Comparison of ENCODE assay signal across 26 cellular contexts in the genomic region with DNA sequence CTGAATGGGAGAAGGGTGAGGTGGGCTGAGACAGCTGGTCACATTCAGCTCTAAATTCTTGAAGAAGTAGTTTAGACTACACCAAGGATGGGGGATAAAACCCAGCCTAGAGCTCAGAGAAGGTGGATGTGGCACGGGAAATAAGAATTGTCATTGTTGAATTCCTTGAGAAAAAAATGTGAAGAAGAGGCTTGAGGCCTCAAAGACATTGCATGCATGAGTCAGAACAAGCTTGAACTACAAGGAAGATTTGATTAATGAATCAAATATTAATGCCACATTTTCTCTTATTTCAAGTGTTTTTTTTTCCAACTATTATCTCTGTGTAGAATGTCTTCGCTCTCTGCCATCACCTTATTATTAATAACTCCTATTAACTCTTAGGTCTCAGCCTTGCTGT. TPM values are rescaled to one million over a fixed set of nuclear protein-coding genes. Genes with fewer than 3 reads are reported as not detected.
DNase-seq lines count a peak whose midpoint lies in the region; ATAC-seq and TF ChIP-seq lines count a peak whose summit lies in the region.
"Had no signal": no experiment of that assay in that cellular context is flagged by ENCODE, and none has a peak within 500 bp of the region (broad histone marks: within the 10 kb centered on the region; RNA-seq: fewer than 3 reads in every experiment).

No MANE protein-coding gene starts in this region.

- ATAC-seq in GM18498 (IDR thresholded peaks at IDR 0.05; ENCODE audit: unreplicated experiment) (no peak), HG02759 (IDR thresholded peaks at IDR 0.05; ENCODE audit: unreplicated experiment) (no peak), HG03469 (IDR thresholded peaks at IDR 0.05; ENCODE audit: unreplicated experiment) (no peak)
- ATAC-seq: activated CD4-positive, alpha-beta T cell treated with anti-CD3 and anti-CD28 coated beads for 36 hours; activated CD8-positive, alpha-beta T cell treated with anti-CD3 and anti-CD28 coated beads, Interleukin-2, amount 10 ng/mL, durations not matched to agents 7 days and 5 days; gastrocnemius medialis; natural killer cell; stimulated activated naive B cell treated with anti-CD40 and anti-IgM and Interleukin-4, amounts not matched to agents 10 μg/mL and 1 μg/mL and 100 μg/mL, for 72 hours had no signal

- intact Hi-C loops in spleen (cut with DNase I; ENCODE audit: low total_unique reads): no loop called here

- POLR2A ChIA-PET in SK-N-SH (lab: Yijun Ruan, JAX): no interaction called here

- WGBS in SK-N-SH (ENCODE audit: low lambda C conversion rate): 37% methylated on average over 2 of the region's 2 CpGs
- 91 to 100% (median 93%) methylated on average over 2 of the region's 2 CpGs for WGBS in spleen, 5 donors

- DNase-seq in ELR (ENCODE audit: low read depth) (peak; percentile 53), SK-N-SH (no peak), epithelial cell of prostate (ENCODE audit: low read depth, low spot score) (no peak), renal cortical epithelial cell (ENCODE audit: low read depth) (peak; percentile 39), spleen (no peak)
- DNase-seq: activated CD4-positive, alpha-beta T cell treated with anti-CD3 and anti-CD28 coated beads for 36 hours; activated CD8-positive, alpha-beta T cell treated with anti-CD3 and anti-CD28 coated beads, Interleukin-2, amount 10 ng/mL, durations not matched to agents 7 days and 5 days; activated naive CD4-positive, alpha-beta T cell treated with anti-CD3 and anti-CD28 coated beads, Interleukin-2, amount 50 U/mL, for 16 hours; amniotic stem cell; caudate nucleus; CD4-positive, CD25-positive, alpha-beta regulatory T cell; gastrocnemius medialis; natural killer cell; NCI-H1417; NCI-H2029 treated with DMSO at 0.1 percent for 48 hours; NCI-H526; SHP77 treated with DMSO at 0.1 percent for 48 hours; stimulated activated naive B cell treated with anti-CD40 and anti-IgM and Interleukin-4, amounts not matched to agents 10 μg/mL and 1 μg/mL and 100 μg/mL, for 72 hours; T1000 had no signal

- no peak for TF ChIP-seq RAD21 in SK-N-SH (IDR thresholded peaks at IDR 0.05; ENCODE audit: low read length)

- H3K9me2 ChIP-seq in SK-N-SH: no peaks in the 10 kb centered on the region

- peaks cover 10% of the 10 kb centered on the region; the same call in 1 of the 2 replicates for H3K79me2 ChIP-seq in SK-N-SH (ENCODE audit: insufficient read depth)

- H3K4me1 ChIP-seq in SK-N-SH (ENCODE audit: control insufficient read depth in 1 of 2, insufficient read depth in 2 of 2, low read depth in 1 of 2, low read length in 1 of 2) (peaks cover 4 to 22% of the 10 kb centered on the region in 2 experiments), spleen (peaks cover 0 to 43% (median 8%) of the 10 kb centered on the region in 6 donors)

- H3K9me3 ChIP-seq in SK-N-SH (no peaks in the 10 kb centered on the region), spleen (no peaks in the 10 kb centered on the region)
- H3K9me3 ChIP-seq: esophagus muscularis mucosa, gastrocnemius medialis had no signal

- peaks cover 48% of the 10 kb centered on the region for H3F3A ChIP-seq in SK-N-SH (replicated peaks; ENCODE audit: insufficient read depth)

- peak overlapping the region; percentile 13 to 89; a peak in 3 of 4 replicates for H3K27ac ChIP-seq in SK-N-SH (ENCODE audit: low read depth in 2 of 2, low read length in 1 of 2)
- peak overlapping the region; percentile 1 for H3K27ac ChIP-seq in epithelial cell of prostate
- H3K27ac ChIP-seq in spleen: peak overlapping the region in 1 of 8 donors; percentile 88
- H3K27ac ChIP-seq: esophagus muscularis mucosa, gastrocnemius medialis, HL-60, VCaP had no signal

- H3K4me3 ChIP-seq in SK-N-SH (ENCODE audit: low read depth in 2 of 2, low read length in 1 of 2): no peak overlapping the region
- no peak overlapping the region for H3K4me3 ChIP-seq in spleen
- H3K4me3 ChIP-seq: esophagus muscularis mucosa, gastrocnemius medialis, lung had no signal

- TF ChIP-seq POLR2A in spleen (IDR thresholded peaks at IDR 0.05): no peak

- H3K9ac ChIP-seq in SK-N-SH: no peak overlapping the region; the same call in 1 of the 2 replicates

- no peak for TF ChIP-seq CTCF in SK-N-SH (IDR thresholded peaks at IDR 0.05)
- no peak for TF ChIP-seq CTCF in spleen (IDR thresholded peaks at IDR 0.05 in 8 of 11, conservative IDR thresholded peaks at IDR 0.05 in 3 of 11)

- peak overlapping the region; percentile 40; the same call in 1 of the 2 replicates for H3K4me2 ChIP-seq in SK-N-SH

- H3K36me3 ChIP-seq in SK-N-SH (replicated peaks in 1 of 2; ENCODE audit: control insufficient read depth in 1 of 2, insufficient read depth in 2 of 2, low read length in 1 of 2) (peaks cover 0 to 4% of the 10 kb centered on the region in 2 experiments), spleen (no peaks in the 10 kb centered on the region)
- H3K36me3 ChIP-seq: esophagus muscularis mucosa, gastrocnemius medialis had no signal

- TF ChIP-seq EP300 in SK-N-SH (IDR thresholded peaks at IDR 0.05; ENCODE audit: borderline replicate concordance in 1 of 2, low read depth in 1 of 2, low read length in 1 of 2): peak in 1 of 2 experiments; percentile 44; a peak in 1 of 4 replicates

- no peak overlapping the region for H2AFZ ChIP-seq in SK-N-SH (ENCODE audit: low read depth)

- CTCF ChIA-PET in SK-N-SH (lab: Yijun Ruan, JAX): interaction anchor here (0.6 to 1.2 kb wide), 2 partner anchors 24 to 431 kb away, joined by 3 to 5 read pairs; no protein-coding TSS in a partner anchor

- no peaks in the 10 kb centered on the region for H3K27me3 ChIP-seq in SK-N-SH (ENCODE audit: insufficient read depth)
- H3K27me3 ChIP-seq in spleen (replicated peaks in 1 of 7): no peaks in the 10 kb centered on the region
- H3K27me3 ChIP-seq: esophagus muscularis mucosa had no signal

- H4K20me1 ChIP-seq in SK-N-SH (ENCODE audit: insufficient read depth): no peaks in the 10 kb centered on the region

TF ChIP-seq in SK-N-SH, 30 proteins besides CTCF, POLR2A, EP300 and RAD21:
- no peak for TF ChIP-seq EZH2phosphoT487 (IDR thresholded peaks at IDR 0.05; ENCODE audit: borderline replicate concordance, low read depth)
- TF ChIP-seq TAF1 (IDR thresholded peaks at IDR 0.05; ENCODE audit: borderline replicate concordance, low read depth, low read length): no peak
- no peak for TF ChIP-seq IRF3 (IDR thresholded peaks at IDR 0.05; ENCODE audit: low read depth, low read length)
- TF ChIP-seq JUND (IDR thresholded peaks at IDR 0.05): peak; percentile 69
- peak; percentile 69; the same call in 1 of the 2 replicates for TF ChIP-seq FOSL2 (IDR thresholded peaks at IDR 0.05; ENCODE audit: borderline replicate concordance, low read depth)
- TF ChIP-seq TCF12 (IDR thresholded peaks at IDR 0.05): peak; percentile 62; the same call in 1 of the 2 replicates
- no peak; the same call in 1 of the 2 replicates for TF ChIP-seq POLR2AphosphoS5 (IDR thresholded peaks at IDR 0.05; ENCODE audit: low read depth, low read length)
- peak; percentile 77 for TF ChIP-seq PBX3 (IDR thresholded peaks at IDR 0.05)
- TF ChIP-seq NFIC (IDR thresholded peaks at IDR 0.05; ENCODE audit: borderline replicate concordance): peak; percentile 24; the same call in 1 of the 2 replicates
- no peak for TF ChIP-seq FOXJ3 (CRISPR knock-in tag; IDR thresholded peaks at IDR 0.05)

RNA-seq across cellular contexts. Expression of gene MAP3K7CL, which starts 58.9 kb away (rescaled TPM):
- 2.3 and 5.2 TPM in 2 replicates for polyA plus RNA-seq in SK-N-SH (2012; rRNA removed)
- 4.1 and 5.1 TPM in 2 replicates for polyA plus RNA-seq in SK-N-SH (2012; cell fraction: cytosol; rRNA removed)
- polyA plus RNA-seq in SK-N-SH (2012; cell fraction: nucleus; rRNA removed): 1.3 and 2.0 TPM in 2 replicates
- total RNA-seq in renal cortical epithelial cell: 9.6 and 25.5 TPM in 2 replicates
- total RNA-seq in spleen: 10 to 100 TPM in 5 of 7 donors, 1 to 10 TPM in 2; 7.1 to 24.3 (median 13.9) TPM
- 10 to 100 TPM in 2 of 3 donors, 1 to 10 TPM in 1; 6.9 to 13.3 (median 10.5) TPM for polyA plus RNA-seq in spleen

Comparison
In these comparisons a context has a peak if more than half of its experiments do, and no peak if none do; other contexts are left out.
1. DNase-seq: peak in ELR (single experiment) and renal cortical epithelial cell (single experiment); none in SK-N-SH (single experiment), epithelial cell of prostate (single experiment) and spleen (single experiment).